9 cellular contexts compared by ENCODE assay signal in genomic region chr13:69107436-69107835, GRCh38.
"Had no signal": no experiment of that assay in that cellular context is flagged by ENCODE, and none has a peak within 500 bp of the region (broad histone marks: within the 10 kb centered on the region; RNA-seq: fewer than 3 reads in every experiment).

No MANE protein-coding gene starts in this region.

- H3K4me2 ChIP-seq: GM23338 had no signal

- H2AFZ ChIP-seq: GM23248, GM23338 had no signal

- H3K36me3 ChIP-seq: HAP-1 had no signal

- H3K27ac Mint-ChIP-seq: GM23338, H9, HFFc6 had no signal

- H3K4me1 Mint-ChIP-seq: GM23338, H9 had no signal

- H3K4me3 Mint-ChIP-seq: GM23338, H9, HFFc6 had no signal

- H3K9ac ChIP-seq: GM23248 had no signal

- H3K4me3 ChIP-seq: GM23248, GM23338, HAP-1 had no signal

- H3K27ac ChIP-seq: GM23248 had no signal

- ATAC-seq: GM23338, HCT116 had no signal

- H3K9me3 ChIP-seq: HAP-1 had no signal

- DNase-seq: GM23248, GOT3, H7, H9, HCEC 1CT, HFFc6 had no signal

- H3K4me1 ChIP-seq: HAP-1 had no signal
